In the genomic region with DNA sequence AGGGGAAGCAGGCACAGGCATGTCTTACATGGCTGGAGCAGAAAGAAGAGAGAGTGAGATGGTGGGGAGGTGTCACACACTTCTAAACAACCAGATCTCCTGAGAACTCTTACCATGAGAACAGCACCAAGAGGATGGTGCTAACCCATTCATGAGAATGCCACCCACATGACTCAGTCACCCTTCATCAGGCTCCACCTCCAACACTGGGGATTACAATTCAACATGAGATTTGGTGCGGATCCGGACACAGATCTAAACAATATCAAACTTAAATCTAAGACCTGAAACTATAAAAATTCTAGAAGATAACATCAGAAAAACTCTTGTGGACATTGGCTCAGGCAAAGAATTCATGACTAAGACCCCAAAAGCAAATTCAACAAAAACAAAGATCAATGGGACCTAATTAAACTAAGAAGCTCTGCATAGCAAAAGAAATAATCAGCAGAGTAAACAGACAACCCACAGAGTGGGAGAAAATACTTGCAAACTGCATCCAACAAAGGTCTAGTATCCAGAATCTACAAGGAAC, we compare ENCODE assay signal across 21 cellular contexts.
A peak's percentile ranks its signal among the peaks of the same experiment; 100 is the strongest.
DNase-seq lines count a peak whose midpoint lies in the region; ATAC-seq and TF ChIP-seq lines count a peak whose summit lies in the region.
"Had no signal": no experiment of that assay in that cellular context is flagged by ENCODE, and none has a peak within 500 bp of the region (broad histone marks: within the 10 kb centered on the region; RNA-seq: fewer than 3 reads in every experiment).

No MANE protein-coding gene starts in this region.

- no peak overlapping the region for H3K4me3 Mint-ChIP-seq in MCF 10A (ENCODE audit: unreplicated experiment)
- H3K4me3 Mint-ChIP-seq in stimulated activated memory B cell treated with anti-CD40 and anti-IgM and Interleukin-4, amounts not matched to agents 10 μg/mL and 1 μg/mL and 100 μg/mL, for 72 hours = no peak overlapping the region
- H3K4me3 Mint-ChIP-seq: CD8-positive, alpha-beta memory T cell had no signal

- H3K79me2 ChIP-seq in mammary epithelial cell (ENCODE audit: insufficient read depth, low read length) = no peaks in the 10 kb centered on the region

- H3K27ac ChIP-seq in mammary epithelial cell (ENCODE audit: insufficient read depth, low read depth, low read length) (no peak overlapping the region), SJSA1 (peak overlapping the region; percentile 71), neuronal stem cell (replicated peaks; ENCODE audit: low read length) (no peak overlapping the region)
- H3K27ac ChIP-seq: C4-2B had no signal

- H3K14ac ChIP-seq in neuronal stem cell (ENCODE audit: low read length) = no peak overlapping the region

- no peak overlapping the region for H3K9ac ChIP-seq in mammary epithelial cell (ENCODE audit: insufficient read depth, low read length)
- H3K9ac ChIP-seq in neuronal stem cell (ENCODE audit: low read depth, low read length, poor library complexity) = no peak overlapping the region

- H2BK120ac ChIP-seq in neuronal stem cell (ENCODE audit: low read depth, low read length) = no peak overlapping the region

- in situ Hi-C loops in mammary epithelial cell (cut with MboI; ENCODE audit: low sequenced_read_pairs in 2 of 2) = no loop called here

- H3K9me3 Mint-ChIP-seq in MCF 10A (ENCODE audit: unreplicated experiment) = peaks cover 6% of the 10 kb centered on the region
- peaks cover 5% of the 10 kb centered on the region for H3K9me3 Mint-ChIP-seq in stimulated activated memory B cell treated with anti-CD40 and anti-IgM and Interleukin-4, amounts not matched to agents 10 μg/mL and 1 μg/mL and 100 μg/mL, for 72 hours

- no peaks in the 10 kb centered on the region for H3K27me3 Mint-ChIP-seq in MCF 10A (ENCODE audit: insufficient read depth, unreplicated experiment)
- peaks cover 27% of the 10 kb centered on the region for H3K27me3 Mint-ChIP-seq in stimulated activated memory B cell treated with anti-CD40 and anti-IgM and Interleukin-4, amounts not matched to agents 10 μg/mL and 1 μg/mL and 100 μg/mL, for 72 hours

- H3K36me3 Mint-ChIP-seq in MCF 10A (ENCODE audit: insufficient read depth, unreplicated experiment) = peaks cover 4% of the 10 kb centered on the region
- peaks cover 7% of the 10 kb centered on the region for H3K36me3 Mint-ChIP-seq in stimulated activated memory B cell treated with anti-CD40 and anti-IgM and Interleukin-4, amounts not matched to agents 10 μg/mL and 1 μg/mL and 100 μg/mL, for 72 hours
- H3K36me3 Mint-ChIP-seq: CD8-positive, alpha-beta memory T cell had no signal

- TSS peak; percentile 95 for BruUV-seq in mammary epithelial cell (replicated peaks; lab: Mats Ljungman, UMichigan)
- no TSS peak for BruUV-seq in MCF 10A (replicated peaks; lab: Mats Ljungman, UMichigan)

- POLR2A ChIA-PET in MCF 10A (lab: Yijun Ruan, JAX) = no interaction called here

- WGBS in mammary epithelial cell (ENCODE audit: low coverage, missing lambda C conversion rate) = 100% methylated on average over 2 of the region's 2 CpGs
- WGBS in neuronal stem cell (ENCODE audit: extremely low coverage in 2 of 2, insufficient read length in 2 of 2, insufficient replicate concordance in 1 of 2), 2 donors = no CpG with 5 or more reads among the region's 2 CpGs

- H3K36me3 ChIP-seq in mammary epithelial cell (ENCODE audit: insufficient read depth, low read length) (no peaks in the 10 kb centered on the region), SJSA1 (no peaks in the 10 kb centered on the region), neuronal stem cell (replicated peaks in 1 of 2; ENCODE audit: control insufficient read depth in 2 of 2, insufficient read depth in 2 of 2, low read length in 2 of 2) (no peaks in the 10 kb centered on the region)
- H3K36me3 ChIP-seq: HAP-1 had no signal

- H4K20me1 ChIP-seq in mammary epithelial cell (ENCODE audit: insufficient read depth, low read length) = no peaks in the 10 kb centered on the region

- no peak overlapping the region for H3K27ac Mint-ChIP-seq in MCF 10A (ENCODE audit: low read depth, unreplicated experiment)
- H3K27ac Mint-ChIP-seq in stimulated activated memory B cell treated with anti-CD40 and anti-IgM and Interleukin-4, amounts not matched to agents 10 μg/mL and 1 μg/mL and 100 μg/mL, for 72 hours = no peak overlapping the region
- H3K27ac Mint-ChIP-seq: CD8-positive, alpha-beta memory T cell had no signal

- TF ChIP-seq CTCF in mammary epithelial cell (conservative IDR thresholded peaks at IDR 0.05 in 1 of 2, IDR thresholded peaks at IDR 0.05 in 1 of 2; ENCODE audit: extremely low read depth in 1 of 2, insufficient read depth in 1 of 2, low read depth in 1 of 2, low read length in 2 of 2) (no peak), MCF 10A (IDR thresholded peaks at IDR 0.05; ENCODE audit: unreplicated experiment) (no peak), fibroblast of villous mesenchyme (IDR thresholded peaks at IDR 0.05; ENCODE audit: insufficient read depth, low read depth, low read length) (no peak)

- no peak overlapping the region for H2BK12ac ChIP-seq in neuronal stem cell (ENCODE audit: low read length)

- peaks cover 31% of the 10 kb centered on the region for H3K4me1 Mint-ChIP-seq in MCF 10A (ENCODE audit: insufficient read depth, unreplicated experiment)
- peaks cover 19% of the 10 kb centered on the region for H3K4me1 Mint-ChIP-seq in stimulated activated memory B cell treated with anti-CD40 and anti-IgM and Interleukin-4, amounts not matched to agents 10 μg/mL and 1 μg/mL and 100 μg/mL, for 72 hours

- intact Hi-C loops in mammary epithelial cell (cut with micrococcal nuclease) = no loop called here
- intact Hi-C loops in MCF 10A (cut with micrococcal nuclease) = no loop called here

- no peak overlapping the region for H2AK5ac ChIP-seq in neuronal stem cell (ENCODE audit: low read depth, low read length)

- no peak for ATAC-seq in stimulated activated memory B cell treated with anti-CD40 and anti-IgM and Interleukin-4, amounts not matched to agents 10 μg/mL and 1 μg/mL and 100 μg/mL, for 72 hours

- H3K9me3 ChIP-seq in mammary epithelial cell (replicated peaks; ENCODE audit: insufficient read depth, low read length) (no peaks in the 10 kb centered on the region), SJSA1 (replicated peaks) (no peaks in the 10 kb centered on the region; the same call in 1 of the 2 replicates), neuronal stem cell (replicated peaks in 1 of 2; ENCODE audit: control insufficient read depth in 2 of 2, insufficient read depth in 1 of 2, low read depth in 1 of 2, low read length in 2 of 2) (peaks cover 0 to 1% of the 10 kb centered on the region in 2 donors)
- H3K9me3 ChIP-seq: HAP-1 had no signal

- H3K79me1 ChIP-seq in neuronal stem cell (ENCODE audit: low read depth, low read length) = no peaks in the 10 kb centered on the region

- no peak overlapping the region for H4K8ac ChIP-seq in neuronal stem cell (ENCODE audit: low read depth, low read length)

- DNase-seq in mammary epithelial cell = peak; percentile 47
- no peak for DNase-seq in MCF 10A (ENCODE audit: unreplicated experiment)
- DNase-seq in SJSA1 (ENCODE audit: low read depth in 1 of 2, low spot score in 2 of 2) = peak; percentile 82 to 86
- DNase-seq in fibroblast of villous mesenchyme (ENCODE audit: low read depth) = peak; percentile 22
- no peak for DNase-seq in LoVo (ENCODE audit: low spot score)
- DNase-seq in HK-2 (ENCODE audit: unreplicated experiment) = no peak
- DNase-seq in neuronal stem cell (ENCODE audit: low spot score) = no peak
- DNase-seq: 8988T; AML-193; CD8-positive, alpha-beta memory T cell; KG1; NCI-H1417; NCI-H1694 treated with DMSO at 0.1 percent for 48 hours; NCI-H2081 treated with DMSO at 0.1 percent for 48 hours; NCI-H2171 treated with DMSO at 0.1 percent for 48 hours; NCI-H526; OCI-M1; Right ventricle myocardium superior had no signal

- no peak overlapping the region for H2AFZ ChIP-seq in mammary epithelial cell (ENCODE audit: low read depth, low read length)
- H2AFZ ChIP-seq in neuronal stem cell (ENCODE audit: low read length) = no peak overlapping the region

- dilution Hi-C loops in mammary epithelial cell (cut with HindIII; ENCODE audit: low sequenced_read_pairs) = no loop called here

- H3K4me1 ChIP-seq in mammary epithelial cell (ENCODE audit: insufficient read depth, low read length) (peaks cover 14% of the 10 kb centered on the region), SJSA1 (replicated peaks) (peaks cover 35% of the 10 kb centered on the region), neuronal stem cell (ENCODE audit: control insufficient read depth in 2 of 2, insufficient read depth in 1 of 2, low read depth in 1 of 2, low read length in 2 of 2) (peaks cover 3 to 6% of the 10 kb centered on the region in 2 donors)

- H3K23ac ChIP-seq in neuronal stem cell (ENCODE audit: low read depth, low read length, poor library complexity) = no peak overlapping the region

- no peak overlapping the region for H3K4ac ChIP-seq in neuronal stem cell (ENCODE audit: low read length)

- no peak overlapping the region for H4K91ac ChIP-seq in neuronal stem cell (ENCODE audit: low read depth, low read length, poor library complexity)

- no peaks in the 10 kb centered on the region for H3K27me3 ChIP-seq in mammary epithelial cell (ENCODE audit: insufficient read depth, low read length)
- no peaks in the 10 kb centered on the region for H3K27me3 ChIP-seq in SJSA1 (replicated peaks)
- H3K27me3 ChIP-seq in neuronal stem cell (ENCODE audit: control insufficient read depth in 3 of 3, insufficient read depth in 3 of 3, low read depth in 1 of 3, low read length in 3 of 3) = peaks cover 0 to 33% (median 7%) of the 10 kb centered on the region in 3 experiments

- H3K4me3 ChIP-seq in mammary epithelial cell (replicated peaks in 1 of 3; ENCODE audit: insufficient read depth in 1 of 3, low read depth in 2 of 3, low read length in 3 of 3) = no peak overlapping the region
- H3K4me3 ChIP-seq in SJSA1 = no peak overlapping the region
- H3K4me3 ChIP-seq in fibroblast of villous mesenchyme (ENCODE audit: low read depth, low read length) = no peak overlapping the region
- no peak overlapping the region for H3K4me3 ChIP-seq in neuronal stem cell (ENCODE audit: low read length in 2 of 2)
- H3K4me3 ChIP-seq: HAP-1 had no signal

- no peak overlapping the region for H3K4me2 ChIP-seq in mammary epithelial cell (ENCODE audit: insufficient read depth, low read depth, low read length)
- no peak overlapping the region for H3K4me2 ChIP-seq in neuronal stem cell (ENCODE audit: insufficient read depth, low read length, poor library complexity, severe bottlenecking)

- CTCF ChIA-PET in mammary epithelial cell (lab: Charles Lee; ENCODE audit: low non-redundant PET) = no interaction called here
- CTCF ChIA-PET in MCF 10A (lab: Yijun Ruan, JAX) = interaction anchor here (0.6 kb wide), 1 partner anchor 459 kb away, joined by 3 read pairs; no protein-coding TSS in a partner anchor

- H3K18ac ChIP-seq in neuronal stem cell (ENCODE audit: low read length) = no peak overlapping the region

- no peak overlapping the region for H2BK5ac ChIP-seq in neuronal stem cell (ENCODE audit: low read length)

- no peak overlapping the region for H2BK15ac ChIP-seq in neuronal stem cell (ENCODE audit: low read length)

Comparison
In these comparisons a context has a peak if more than half of its experiments do, and no peak if none do; other contexts are left out.
1. DNase-seq: peak in mammary epithelial cell (single experiment), SJSA1 (2 of 2) and fibroblast of villous mesenchyme (single experiment); none in MCF 10A (single experiment), LoVo (single experiment), HK-2 (single experiment) and neuronal stem cell (single experiment).